In genomic region chr20:55540013-55540412, GRCh38 we compare ENCODE assay signal across 31 cellular contexts.
"Had no signal": no experiment of that assay in that cellular context is flagged by ENCODE, and none has a peak within 500 bp of the region (broad histone marks: within the 10 kb centered on the region; RNA-seq: fewer than 3 reads in every experiment).

No MANE protein-coding gene starts in this region.

- H3K9ac ChIP-seq: KMS-11 had no signal

- H3K4me2 ChIP-seq: KMS-11 had no signal

- ATAC-seq: activated CD8-positive, alpha-beta memory T cell treated with anti-CD3 and anti-CD28 coated beads, Interleukin-2, amount 10 ng/mL, durations not matched to agents 7 days and 5 days; activated naive CD8-positive, alpha-beta T cell treated with anti-CD3 and anti-CD28 coated beads, Interleukin-2, amount 50 U/mL, for 24 hours; Right ventricle myocardium inferior; SK-N-SH treated with all-trans-retinoic acid at 6 μM for 48 hours had no signal

- H3K36me3 ChIP-seq: cardiac muscle cell had no signal

- H3K4me3 ChIP-seq: cardiac muscle cell had no signal

- H3K27me3 ChIP-seq: cardiac muscle cell had no signal

- H3K27ac ChIP-seq: cardiac muscle cell, KMS-11, VCaP had no signal

- DNase-seq: activated B cell treated with CpG ODN at 0.5 μM for 24 hours; activated CD4-positive, alpha-beta memory T cell treated with anti-CD3 and anti-CD28 coated beads, Interleukin-2, amount 10 ng/mL, durations not matched to agents 7 days and 5 days; activated CD4-positive, alpha-beta T cell treated with anti-CD3 and anti-CD28 coated beads for 1 hour; activated CD4-positive, alpha-beta T cell treated with anti-CD3 and anti-CD28 coated beads for 48 hours; activated CD8-positive, alpha-beta memory T cell treated with anti-CD3 and anti-CD28 coated beads for 24 hours; activated CD8-positive, alpha-beta memory T cell treated with anti-CD3 and anti-CD28 coated beads, Interleukin-2, amount 10 ng/mL, durations not matched to agents 7 days and 5 days; activated CD8-positive, alpha-beta memory T cell treated with anti-CD3 and anti-CD28 coated beads, Interleukin-2, amount 50 U/mL, for 48 hours; activated effector memory CD4-positive, alpha-beta T cell treated with Interleukin-2 at 50 U/mL for 16 hours; activated naive CD4-positive, alpha-beta T cell treated with anti-CD3 and anti-CD28 coated beads, Interleukin-2, amount 10 ng/mL, durations not matched to agents 7 days and 5 days; activated naive CD8-positive, alpha-beta T cell treated with anti-CD3 and anti-CD28 coated beads, Interleukin-2, amount 50 U/mL, for 24 hours; activated T-cell treated with anti-CD3 and anti-CD28 coated beads, Interleukin-2, amount 50 U/mL, for 48 hours; anterior cingulate cortex; NCI-H1048; NCI-H1105 treated with DMSO at 0.1 percent for 48 hours; NCI-H1436; NCI-H1694; NCI-H1930; NCI-H2081 treated with DMSO at 0.1 percent for 48 hours; NCI-H226; NCI-H446 treated with DMSO at 0.1 percent for 48 hours; NCI-H524 treated with DMSO at 0.1 percent for 48 hours; NK-92 treated with Interleukin-12 subunit alpha and Interleukin-12 subunit beta, amount 100 ng/mL, for 24 hours; SIG-M5; T-helper 1 cell; T-helper 2 cell; T-helper 9 cell had no signal
